30 cellular contexts compared by ENCODE assay signal in genomic region chr2:63580651-63581050, GRCh38. TPM values are rescaled to one million over a fixed set of nuclear protein-coding genes. Genes with fewer than 3 reads are reported as not detected.
A peak's percentile ranks its signal among the peaks of the same experiment; 100 is the strongest.
DNase-seq lines count a peak whose midpoint lies in the region; ATAC-seq and TF ChIP-seq lines count a peak whose summit lies in the region.
"Had no signal": no experiment of that assay in that cellular context is flagged by ENCODE, and none has a peak within 500 bp of the region (broad histone marks: within the 10 kb centered on the region; RNA-seq: fewer than 3 reads in every experiment).

No MANE protein-coding gene starts in this region.

- H3K4me1 ChIP-seq in left ventricle myocardium inferior (peaks cover 29% of the 10 kb centered on the region), body of pancreas (peaks cover 14% of the 10 kb centered on the region), osteoblast (ENCODE audit: insufficient read depth, low read length) (peaks cover 4% of the 10 kb centered on the region), MM.1S (ENCODE audit: low read length) (no peaks in the 10 kb centered on the region)
- H3K4me1 ChIP-seq: A549, prostate gland had no signal

- H3K9me2 ChIP-seq in MM.1S (replicated peaks; ENCODE audit: insufficient read depth, low read length), result no peaks in the 10 kb centered on the region

- no peaks in the 10 kb centered on the region for H3K27me3 ChIP-seq in left ventricle myocardium inferior (ENCODE audit: low read depth)
- no peaks in the 10 kb centered on the region for H3K27me3 ChIP-seq in body of pancreas
- H3K27me3 ChIP-seq in osteoblast (ENCODE audit: insufficient read depth, low read length), result no peaks in the 10 kb centered on the region
- H3K27me3 ChIP-seq in MM.1S (replicated peaks; ENCODE audit: insufficient read depth, low read length), result no peaks in the 10 kb centered on the region
- H3K27me3 ChIP-seq: sigmoid colon had no signal

- peaks cover 46% of the 10 kb centered on the region for H3K79me2 ChIP-seq in osteoblast (ENCODE audit: insufficient read depth, low read length)
- H3K79me2 ChIP-seq in MM.1S (ENCODE audit: low read length), result peaks cover 33% of the 10 kb centered on the region

- H3F3A ChIP-seq in MM.1S (ENCODE audit: insufficient read depth, low read length), result no peaks in the 10 kb centered on the region

- H3K4me3 ChIP-seq in left ventricle myocardium inferior (peak overlapping the region; percentile 27), body of pancreas (no peak overlapping the region), osteoblast (ENCODE audit: insufficient read depth, low read length) (no peak overlapping the region), MM.1S (ENCODE audit: low read length) (no peak overlapping the region)
- H3K4me3 ChIP-seq: A549, HAP-1, prostate gland had no signal

- TF ChIP-seq CTCF in left ventricle myocardium inferior (IDR thresholded peaks at IDR 0.05; ENCODE audit: borderline replicate concordance) (no peak), body of pancreas (IDR thresholded peaks at IDR 0.05) (no peak), osteoblast (IDR thresholded peaks at IDR 0.05; ENCODE audit: extremely low read depth, low read depth, low read length) (no peak), MM.1S (IDR thresholded peaks at IDR 0.05; ENCODE audit: low read length) (no peak)

- no peak overlapping the region for H2AFZ ChIP-seq in osteoblast (ENCODE audit: low read length)
- H2AFZ ChIP-seq in MM.1S (ENCODE audit: low read length), result no peak overlapping the region

- peak overlapping the region; percentile 83 for H3K27ac ChIP-seq in left ventricle myocardium inferior (replicated peaks)
- peak overlapping the region in 3 of 4 donors; percentile 25 to 78 (median 51) for H3K27ac ChIP-seq in body of pancreas
- peak overlapping the region; percentile 63 for H3K27ac ChIP-seq in osteoblast (ENCODE audit: low read depth, low read length)
- no peak overlapping the region for H3K27ac ChIP-seq in MM.1S (ENCODE audit: low read length)
- H3K27ac ChIP-seq: A549, epithelial cell of prostate, prostate gland, WERI-Rb-1 had no signal

- H3K36me3 ChIP-seq in left ventricle myocardium inferior, result no peaks in the 10 kb centered on the region
- H3K36me3 ChIP-seq in body of pancreas (replicated peaks in 1 of 2; ENCODE audit: insufficient read depth in 1 of 2, low read depth in 2 of 2), result no peaks in the 10 kb centered on the region
- no peaks in the 10 kb centered on the region for H3K36me3 ChIP-seq in osteoblast (ENCODE audit: insufficient read depth, low read length)
- H3K36me3 ChIP-seq in MM.1S (replicated peaks; ENCODE audit: insufficient read depth, low read length), result no peaks in the 10 kb centered on the region
- H3K36me3 ChIP-seq: HAP-1, prostate gland, sigmoid colon, WERI-Rb-1 had no signal

- no peak overlapping the region for H3K9ac ChIP-seq in MM.1S (ENCODE audit: low read length)

- DNase-seq in left ventricle myocardium inferior (no peak), cardiac septum (ENCODE audit: low spot score) (no peak), body of pancreas (no peak), osteoblast (ENCODE audit: insufficient read length, low spot score, missing footprints) (no peak), MM.1S (no peak), NCI-H1092 treated with DMSO at 0.1 percent for 48 hours (lab: John Stamatoyannopoulos, UW) (no peak)
- DNase-seq: activated CD4-positive, alpha-beta T cell treated with anti-CD3 and anti-CD28 coated beads, Interleukin-2, amount 10 ng/mL, durations not matched to agents 24 days and 14 days; activated CD8-positive, alpha-beta memory T cell treated with anti-CD3 and anti-CD28 coated beads for 24 hours; activated T-cell treated with anti-CD3 and anti-CD28 coated beads for 4 hours; CD4-positive, alpha-beta T cell; effector memory CD4-positive, alpha-beta T cell; EL; glutamatergic neuron; naive thymus-derived CD8-positive, alpha-beta T cell; NCI-H146; NCI-H345; NCI-H69; SHP77 treated with DMSO at 0.1 percent for 48 hours; sigmoid colon; stimulated activated CD4-positive, alpha-beta T cell treated with anti-CD3 and anti-CD28 coated beads, Interleukin-15, amount 100 ng/mL, for 24 hours; stimulated activated CD4-positive, alpha-beta T cell treated with anti-CD3 and anti-CD28 coated beads, Interleukin-4, amount 100 ng/mL, for 4 hours; SW 1271; WERI-Rb-1 had no signal

- TF ChIP-seq POLR2A in body of pancreas (IDR thresholded peaks at IDR 0.05), result no peak

- ATAC-seq in body of pancreas (no peak), HG02884 (IDR thresholded peaks at IDR 0.05; ENCODE audit: unreplicated experiment) (no peak), HG03342 (IDR thresholded peaks at IDR 0.05; ENCODE audit: unreplicated experiment) (no peak)
- ATAC-seq: activated naive CD4-positive, alpha-beta T cell treated with anti-CD3 and anti-CD28 coated beads, Interleukin-2, amount 50 U/mL, for 72 hours; naive thymus-derived CD8-positive, alpha-beta T cell had no signal

- intact Hi-C loops in left ventricle myocardium inferior (cut with micrococcal nuclease), result no loop called here
- intact Hi-C loops in cardiac septum (cut with DNase I), result no loop called here
- intact Hi-C loops in body of pancreas (cut with DNase I), result no loop called here

- no peaks in the 10 kb centered on the region for H3K9me3 ChIP-seq in left ventricle myocardium inferior (replicated peaks)
- no peaks in the 10 kb centered on the region for H3K9me3 ChIP-seq in body of pancreas
- no peaks in the 10 kb centered on the region for H3K9me3 ChIP-seq in osteoblast (ENCODE audit: low read depth, low read length)
- no peaks in the 10 kb centered on the region for H3K9me3 ChIP-seq in MM.1S (replicated peaks; ENCODE audit: insufficient read depth, low read length)
- H3K9me3 ChIP-seq: A549, HAP-1, prostate gland, sigmoid colon had no signal

- no peaks in the 10 kb centered on the region for H4K20me1 ChIP-seq in osteoblast (ENCODE audit: insufficient read depth, low read length)
- no peaks in the 10 kb centered on the region for H4K20me1 ChIP-seq in MM.1S (ENCODE audit: insufficient read depth, low read length)

- WGBS in body of pancreas, 2 donors, result 78 to 82% methylated on average over 2 of the region's 2 CpGs

- H3K4me2 ChIP-seq in osteoblast (ENCODE audit: insufficient read depth, low read length) (no peak overlapping the region), MM.1S (ENCODE audit: low read depth, low read length) (no peak overlapping the region)
- H3K4me2 ChIP-seq: A549 had no signal

RNA-seq across cellular contexts. Expression of gene WDPCP, which starts 7.6 kb away (rescaled TPM):
- total RNA-seq in left ventricle myocardium inferior, result 18.8 TPM
- total RNA-seq in cardiac septum, result 27.3 TPM
- total RNA-seq in body of pancreas, result 1 to 10 TPM; 6.9 to 8.3 TPM
- total RNA-seq in osteoblast, result 16.3 and 18.3 TPM in 2 replicates

RNA-seq across cellular contexts. Expression of gene MDH1, which starts 8.1 kb away (rescaled TPM):
- 1,481 TPM for total RNA-seq in left ventricle myocardium inferior
- total RNA-seq in cardiac septum, result 1,107 TPM
- 10 to 100 TPM; 61.2 to 93.9 TPM for total RNA-seq in body of pancreas
- total RNA-seq in osteoblast, result 122 and 132 TPM in 2 replicates
